ENCODE assay signal across 1 cellular context in the genomic region with DNA sequence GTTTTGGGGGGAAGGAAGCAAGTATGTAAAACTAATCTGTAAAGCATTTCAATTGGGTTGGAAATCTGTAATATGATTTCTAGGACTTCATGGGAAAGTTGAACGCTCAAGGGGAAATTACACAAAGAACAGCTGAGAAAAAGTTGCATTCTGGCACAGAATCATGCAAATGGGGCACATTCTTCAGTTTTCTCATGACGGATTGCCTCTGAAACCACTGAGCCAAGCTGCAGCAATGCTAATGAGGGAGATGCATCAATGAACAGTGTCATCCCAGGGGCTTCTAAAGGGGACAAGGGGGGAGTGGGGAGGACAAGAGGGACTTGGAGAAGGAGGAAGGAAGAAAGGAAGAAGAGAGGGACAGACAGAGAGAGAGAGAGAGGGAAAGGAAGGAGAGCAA.
TF ChIP-seq lines count a peak whose summit lies in the region.

No MANE protein-coding gene starts in this region.

TF ChIP-seq in WTC11, 78 proteins besides CTCF, POLR2A, EP300 and RAD21 (continued from another document):
- TF ChIP-seq, protein P1, sequence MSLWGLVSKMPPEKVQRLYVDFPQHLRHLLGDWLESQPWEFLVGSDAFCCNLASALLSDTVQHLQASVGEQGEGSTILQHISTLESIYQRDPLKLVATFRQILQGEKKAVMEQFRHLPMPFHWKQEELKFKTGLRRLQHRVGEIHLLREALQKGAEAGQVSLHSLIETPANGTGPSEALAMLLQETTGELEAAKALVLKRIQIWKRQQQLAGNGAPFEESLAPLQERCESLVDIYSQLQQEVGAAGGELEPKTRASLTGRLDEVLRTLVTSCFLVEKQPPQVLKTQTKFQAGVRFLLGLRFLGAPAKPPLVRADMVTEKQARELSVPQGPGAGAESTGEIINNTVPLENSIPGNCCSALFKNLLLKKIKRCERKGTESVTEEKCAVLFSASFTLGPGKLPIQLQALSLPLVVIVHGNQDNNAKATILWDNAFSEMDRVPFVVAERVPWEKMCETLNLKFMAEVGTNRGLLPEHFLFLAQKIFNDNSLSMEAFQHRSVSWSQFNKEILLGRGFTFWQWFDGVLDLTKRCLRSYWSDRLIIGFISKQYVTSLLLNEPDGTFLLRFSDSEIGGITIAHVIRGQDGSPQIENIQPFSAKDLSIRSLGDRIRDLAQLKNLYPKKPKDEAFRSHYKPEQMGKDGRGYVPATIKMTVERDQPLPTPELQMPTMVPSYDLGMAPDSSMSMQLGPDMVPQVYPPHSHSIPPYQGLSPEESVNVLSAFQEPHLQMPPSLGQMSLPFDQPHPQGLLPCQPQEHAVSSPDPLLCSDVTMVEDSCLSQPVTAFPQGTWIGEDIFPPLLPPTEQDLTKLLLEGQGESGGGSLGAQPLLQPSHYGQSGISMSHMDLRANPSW (CRISPR knock-in tag; conservative IDR thresholded peaks at IDR 0.05; ENCODE audit: low read depth) = no peak
- TF ChIP-seq MLX (CRISPR knock-in tag; IDR thresholded peaks at IDR 0.05) (no peak), MYBL2 (CRISPR knock-in tag; IDR thresholded peaks at IDR 0.05) (no peak), ZNF512 (CRISPR knock-in tag; IDR thresholded peaks at IDR 0.05; ENCODE audit: borderline replicate concordance) (no peak), ZNF425 (CRISPR knock-in tag; conservative IDR thresholded peaks at IDR 0.05) (no peak)
